16 cellular contexts compared by ENCODE assay signal in the genomic region with DNA sequence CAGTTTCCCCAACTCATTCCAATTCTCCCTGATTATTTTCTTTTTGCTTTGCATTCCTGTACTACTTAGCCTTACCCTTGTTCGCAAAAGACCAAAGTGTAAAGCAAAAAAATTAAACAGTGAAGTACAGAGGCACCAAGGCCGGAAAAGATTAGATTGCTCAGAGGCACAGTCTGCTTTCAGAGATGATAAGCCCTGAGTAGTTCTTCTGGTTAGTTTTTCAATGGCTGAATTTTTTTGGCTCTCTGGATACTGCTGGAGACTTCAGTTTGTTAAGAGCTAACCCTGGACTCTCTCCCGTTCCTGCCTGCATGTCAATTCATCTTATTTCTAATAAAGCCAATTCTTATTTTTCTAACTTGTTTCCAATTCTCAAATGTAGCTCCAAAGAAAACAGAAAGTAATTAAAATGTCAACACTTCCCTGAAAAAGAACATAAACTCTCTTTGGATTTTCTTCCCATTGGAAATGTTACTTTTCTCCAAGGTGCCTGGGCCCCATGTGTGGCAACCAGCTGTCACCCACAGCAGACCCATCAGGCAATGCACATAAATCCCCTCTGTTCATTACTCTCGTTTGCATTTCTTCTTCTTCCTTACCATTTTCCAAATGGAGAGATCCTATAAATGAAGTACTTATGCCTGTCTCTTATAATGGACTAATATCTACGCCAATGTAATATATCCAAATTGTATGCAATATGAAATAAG.
DNase-seq lines count a peak whose midpoint lies in the region; ATAC-seq, FAIRE-seq and TF ChIP-seq lines count a peak whose summit lies in the region.
"Had no signal": no experiment of that assay in that cellular context is flagged by ENCODE, and none has a peak within 500 bp of the region (broad histone marks: within the 10 kb centered on the region; RNA-seq: fewer than 3 reads in every experiment).

No MANE protein-coding gene starts in this region.

- H3K36me3 ChIP-seq in astrocyte (ENCODE audit: insufficient read depth, low read length) (no peaks in the 10 kb centered on the region), hepatocyte (replicated peaks; ENCODE audit: insufficient read depth, low read depth) (no peaks in the 10 kb centered on the region)
- H3K36me3 ChIP-seq: neural progenitor cell had no signal

- peaks cover 57% of the 10 kb centered on the region for H3K4me1 Mint-ChIP-seq in activated T-cell treated with anti-CD3 and anti-CD28 coated beads, Interleukin-2, amount 50 U/mL, for 72 hours (ENCODE audit: low read depth)
- peaks cover 12% of the 10 kb centered on the region for H3K4me1 Mint-ChIP-seq in astrocyte (ENCODE audit: low read depth, unreplicated experiment)
- H3K4me1 Mint-ChIP-seq in type B pancreatic cell (ENCODE audit: unreplicated experiment): peaks cover 19% of the 10 kb centered on the region

- H3K27me3 ChIP-seq in astrocyte (ENCODE audit: insufficient read depth, low read length) (no peaks in the 10 kb centered on the region), hepatocyte (no peaks in the 10 kb centered on the region)
- H3K27me3 ChIP-seq: neural progenitor cell had no signal

- H4K20me1 ChIP-seq in astrocyte (ENCODE audit: insufficient read depth, low read length) (no peaks in the 10 kb centered on the region), hepatocyte (ENCODE audit: insufficient read depth, poor library complexity, severe bottlenecking) (no peaks in the 10 kb centered on the region)

- H3K9ac ChIP-seq in astrocyte (ENCODE audit: low read length): no peak overlapping the region
- H3K9ac ChIP-seq: neural progenitor cell had no signal

- peaks cover 15% of the 10 kb centered on the region in 2 donors for H3K9me3 Mint-ChIP-seq in activated T-cell treated with anti-CD3 and anti-CD28 coated beads, Interleukin-2, amount 50 U/mL, for 72 hours
- H3K9me3 Mint-ChIP-seq in astrocyte (ENCODE audit: unreplicated experiment) (peaks cover 4% of the 10 kb centered on the region), type B pancreatic cell (no peaks in the 10 kb centered on the region)

- 36% methylated on average over 5 of the region's 5 CpGs for WGBS in hepatocyte (ENCODE audit: low lambda C conversion rate, missing lambda C conversion rate)

- ATAC-seq in activated T-cell treated with anti-CD3 and anti-CD28 coated beads, Interleukin-2, amount 50 U/mL, for 72 hours (replicated peaks in 1 of 2): no peak

- peaks cover 5% of the 10 kb centered on the region for H3K4me1 ChIP-seq in astrocyte (ENCODE audit: insufficient read depth, low read length)
- H3K4me1 ChIP-seq in hepatocyte (ENCODE audit: insufficient read depth): peaks cover 6% of the 10 kb centered on the region
- H3K4me1 ChIP-seq: neural progenitor cell had no signal

- H3K9me3 ChIP-seq in astrocyte (ENCODE audit: insufficient read depth, low read depth, low read length) (no peaks in the 10 kb centered on the region), hepatocyte (ENCODE audit: low read depth) (no peaks in the 10 kb centered on the region)

- peaks cover 10 to 32% of the 10 kb centered on the region in 2 donors for H3K36me3 Mint-ChIP-seq in activated T-cell treated with anti-CD3 and anti-CD28 coated beads, Interleukin-2, amount 50 U/mL, for 72 hours (ENCODE audit: insufficient read depth in 2 of 2)
- H3K36me3 Mint-ChIP-seq in astrocyte (ENCODE audit: low read depth, unreplicated experiment) (no peaks in the 10 kb centered on the region), type B pancreatic cell (no peaks in the 10 kb centered on the region)
- H3K36me3 Mint-ChIP-seq: neural progenitor cell had no signal

- TF ChIP-seq CTCF in astrocyte (IDR thresholded peaks at IDR 0.05; ENCODE audit: insufficient read depth, low read depth, low read length) (no peak), hepatocyte (IDR thresholded peaks at IDR 0.05; ENCODE audit: poor library complexity) (no peak), type B pancreatic cell (conservative IDR thresholded peaks at IDR 0.05) (no peak)

- FAIRE-seq in astrocyte (lab: Jason Lieb, UNC): peak; percentile 5
- FAIRE-seq: frontal cortex had no signal

- H3K79me2 ChIP-seq in astrocyte (ENCODE audit: insufficient read depth, low read length) (no peaks in the 10 kb centered on the region), hepatocyte (no peaks in the 10 kb centered on the region)

- H3K9me2 ChIP-seq in hepatocyte (replicated peaks; ENCODE audit: insufficient read depth): no peaks in the 10 kb centered on the region

- H2AFZ ChIP-seq in astrocyte (ENCODE audit: low read depth, low read length): no peak overlapping the region
- H2AFZ ChIP-seq in hepatocyte: peak overlapping the region; percentile 18
- H2AFZ ChIP-seq: neural progenitor cell had no signal

- peak overlapping the region; percentile 66 for H3K27ac Mint-ChIP-seq in activated T-cell treated with anti-CD3 and anti-CD28 coated beads, Interleukin-2, amount 50 U/mL, for 72 hours
- H3K27ac Mint-ChIP-seq in astrocyte (ENCODE audit: unreplicated experiment) (no peak overlapping the region), type B pancreatic cell (no peak overlapping the region)
- H3K27ac Mint-ChIP-seq: dendritic cell treated with granulocyte-macrophage colony-stimulating factor and Interleukin-4, amounts not matched to agents 40 ng/mL and 50 ng/mL, for 4 days; neural progenitor cell had no signal

- H3K4me3 ChIP-seq in astrocyte (ENCODE audit: insufficient read depth, low read depth, low read length) (no peak overlapping the region), hepatocyte (no peak overlapping the region)
- H3K4me3 ChIP-seq: neural progenitor cell had no signal

- peak overlapping the region; percentile 33 to 57 for H3K4me3 Mint-ChIP-seq in activated T-cell treated with anti-CD3 and anti-CD28 coated beads, Interleukin-2, amount 50 U/mL, for 72 hours
- no peak overlapping the region for H3K4me3 Mint-ChIP-seq in astrocyte (ENCODE audit: unreplicated experiment)
- peak overlapping the region; percentile 4 for H3K4me3 Mint-ChIP-seq in type B pancreatic cell
- H3K4me3 Mint-ChIP-seq: dendritic cell treated with granulocyte-macrophage colony-stimulating factor and Interleukin-4, amounts not matched to agents 40 ng/mL and 50 ng/mL, for 4 days; neural progenitor cell had no signal

- H3K27me3 Mint-ChIP-seq in activated T-cell treated with anti-CD3 and anti-CD28 coated beads, Interleukin-2, amount 50 U/mL, for 72 hours (ENCODE audit: low read depth): no peaks in the 10 kb centered on the region
- H3K27me3 Mint-ChIP-seq in astrocyte (ENCODE audit: low read depth, unreplicated experiment) (no peaks in the 10 kb centered on the region), type B pancreatic cell (no peaks in the 10 kb centered on the region)
- H3K27me3 Mint-ChIP-seq: dendritic cell treated with granulocyte-macrophage colony-stimulating factor and Interleukin-4, amounts not matched to agents 40 ng/mL and 50 ng/mL, for 4 days had no signal

- H3K27ac ChIP-seq in astrocyte (ENCODE audit: low read depth, low read length) (no peak overlapping the region), hepatocyte (peak overlapping the region; percentile 14)
- H3K27ac ChIP-seq: neural progenitor cell had no signal

- DNase-seq in activated T-cell treated with anti-CD3 and anti-CD28 coated beads, Interleukin-2, amount 50 U/mL, for 72 hours: no peak
- DNase-seq in activated T-cell treated with anti-CD3 and anti-CD28 coated beads, Interleukin-2, amount 50 U/mL, for 1 hour: no peak
- peak; percentile 8 for DNase-seq in astrocyte (ENCODE audit: low read depth)
- DNase-seq in hepatocyte (ENCODE audit: low spot score): peak; percentile 19
- no peak for DNase-seq in type B pancreatic cell (ENCODE audit: extremely low spot score, unreplicated experiment)
- DNase-seq in AG20443 (ENCODE audit: low spot score): no peak
- DNase-seq in stimulated activated CD4-positive, alpha-beta T cell treated with anti-CD3 and anti-CD28 coated beads, Interleukin-4, amount 100 ng/mL, for 24 hours: no peak
- no peak for DNase-seq in DMS53 treated with DMSO at 0.1 percent for 48 hours (lab: John Stamatoyannopoulos, UW; ENCODE audit: unreplicated experiment)
- DNase-seq: activated CD4-positive, CD25-positive, alpha-beta regulatory T cell; activated effector memory CD4-positive, alpha-beta T cell treated with anti-CD3 and anti-CD28 coated beads, Interleukin-2, amount 50 U/mL, for 16 hours; H7; NCI-H1105; NCI-H526 treated with DMSO at 0.1 percent for 48 hours had no signal

- H3K4me2 ChIP-seq in astrocyte (ENCODE audit: low read length) (peak overlapping the region; percentile 19), hepatocyte (peak overlapping the region; percentile 59)
- H3K4me2 ChIP-seq: neural progenitor cell had no signal

Comparison
In these comparisons a context has a peak if more than half of its experiments do, and no peak if none do; other contexts are left out.
1. DNase-seq: peak in astrocyte (single experiment) and hepatocyte (single experiment); none in activated T-cell treated with anti-CD3 and anti-CD28 coated beads, Interleukin-2, amount 50 U/mL, for 72 hours (0 of 2), activated T-cell treated with anti-CD3 and anti-CD28 coated beads, Interleukin-2, amount 50 U/mL, for 1 hour (single experiment), type B pancreatic cell (single experiment), AG20443 (single experiment), stimulated activated CD4-positive, alpha-beta T cell treated with anti-CD3 and anti-CD28 coated beads, Interleukin-4, amount 100 ng/mL, for 24 hours (single experiment) and DMS53 treated with DMSO at 0.1 percent for 48 hours (single experiment).